In genomic region chr5:145971108-145971507, GRCh38 we compare ENCODE assay signal across 31 cellular contexts. TPM values are rescaled to one million over a fixed set of nuclear protein-coding genes. Genes with fewer than 3 reads are reported as not detected.
"Had no signal": no experiment of that assay in that cellular context is flagged by ENCODE, and none has a peak within 500 bp of the region (broad histone marks: within the 10 kb centered on the region; RNA-seq: fewer than 3 reads in every experiment).

No MANE protein-coding gene starts in this region.

- H3K4me1 ChIP-seq: left lung, lower lobe of right lung, neural progenitor cell, parathyroid adenoma had no signal

- H3K36me3 ChIP-seq: ascending aorta, heart left ventricle, left lung, lower lobe of right lung, neural progenitor cell, right atrium auricular region, stomach, thyroid gland, upper lobe of left lung, vagina had no signal

- H3K27me3 ChIP-seq: ascending aorta, foreskin keratinocyte, heart left ventricle, left lung, neural progenitor cell, right atrium auricular region, stomach, thyroid gland, upper lobe of left lung, vagina had no signal

- H3K4me2 ChIP-seq: neural progenitor cell had no signal

- ATAC-seq: activated CD4-positive, CD25-positive, alpha-beta regulatory T cell treated with anti-CD3 and anti-CD28 coated beads, Interleukin-2, amount 50 U/mL, for 24 hours; effector memory CD8-positive, alpha-beta T cell; esophagus mucosa; foreskin keratinocyte; heart left ventricle; left lung; lower lobe of right lung; natural killer cell; stimulated activated naive B cell treated with anti-CD40 and anti-IgM and Interleukin-4, amounts not matched to agents 10 μg/mL and 1 μg/mL and 100 μg/mL, for 72 hours had no signal

- H3K27ac ChIP-seq: ascending aorta, foreskin keratinocyte, heart left ventricle, left lung, lower lobe of right lung, neural progenitor cell, parathyroid adenoma, right atrium auricular region, stomach, thyroid gland, upper lobe of left lung, vagina had no signal

- H3K9me3 ChIP-seq: ascending aorta, left lung, lower lobe of right lung, right atrium auricular region, thyroid gland, upper lobe of left lung, vagina had no signal

- H2AFZ ChIP-seq: neural progenitor cell, parathyroid adenoma had no signal

- H3K4me3 ChIP-seq: ascending aorta, heart left ventricle, left lung, lower lobe of right lung, neural progenitor cell, right atrium auricular region, stomach, thyroid gland, upper lobe of left lung, vagina had no signal

- DNase-seq: activated CD4-positive, alpha-beta memory T cell treated with anti-CD3 and anti-CD28 coated beads for 36 hours; activated CD4-positive, alpha-beta T cell treated with anti-CD3 and anti-CD28 coated beads for 48 hours; activated CD8-positive, alpha-beta memory T cell treated with anti-CD3 and anti-CD28 coated beads, Interleukin-2, amount 50 U/mL, for 4 hours; activated effector memory CD4-positive, alpha-beta T cell treated with anti-CD3 and anti-CD28 coated beads, Interleukin-2, amount 50 U/mL, for 16 hours; activated naive CD4-positive, alpha-beta T cell treated with anti-CD3 and anti-CD28 coated beads, Interleukin-2, amount 10 ng/mL, durations not matched to agents 7 days and 5 days; activated naive CD8-positive, alpha-beta T cell treated with anti-CD3 and anti-CD28 coated beads, Interleukin-2, amount 10 ng/mL, durations not matched to agents 7 days and 5 days; activated T-cell treated with anti-CD3 and anti-CD28 coated beads, Interleukin-2, amount 50 U/mL, for 1 hour; caudate nucleus; cortex of kidney; effector memory CD8-positive, alpha-beta T cell; foreskin keratinocyte; heart left ventricle; left lung; lower lobe of right lung; mesenchymal stem cell; natural killer cell; occipital lobe; stimulated activated CD4-positive, alpha-beta T cell treated with anti-CD3 and anti-CD28 coated beads, Interleukin-15, amount 100 ng/mL, for 24 hours; stimulated activated CD4-positive, alpha-beta T cell treated with anti-CD3 and anti-CD28 coated beads, Interleukin-2, amount 100 ng/mL, for 24 hours; stimulated activated naive B cell treated with anti-CD40 and anti-IgM and Interleukin-4, amounts not matched to agents 10 μg/mL and 1 μg/mL and 100 μg/mL, for 72 hours; stomach; thyroid gland; upper lobe of left lung had no signal

- H3K79me2 ChIP-seq: parathyroid adenoma had no signal

- H3K9ac ChIP-seq: neural progenitor cell, parathyroid adenoma had no signal

RNA-seq across cellular contexts. Expression of gene SH3RF2, which starts 34.7 kb away (rescaled TPM):
- total RNA-seq: activated CD8-positive, alpha-beta memory T cell treated with anti-CD3 and anti-CD28 coated beads for 36 hours; activated naive CD8-positive, alpha-beta T cell treated with anti-CD3 and anti-CD28 coated beads, Interleukin-2, amount 10 ng/mL, durations not matched to agents 7 days and 5 days had no signal
